In the genomic region with DNA sequence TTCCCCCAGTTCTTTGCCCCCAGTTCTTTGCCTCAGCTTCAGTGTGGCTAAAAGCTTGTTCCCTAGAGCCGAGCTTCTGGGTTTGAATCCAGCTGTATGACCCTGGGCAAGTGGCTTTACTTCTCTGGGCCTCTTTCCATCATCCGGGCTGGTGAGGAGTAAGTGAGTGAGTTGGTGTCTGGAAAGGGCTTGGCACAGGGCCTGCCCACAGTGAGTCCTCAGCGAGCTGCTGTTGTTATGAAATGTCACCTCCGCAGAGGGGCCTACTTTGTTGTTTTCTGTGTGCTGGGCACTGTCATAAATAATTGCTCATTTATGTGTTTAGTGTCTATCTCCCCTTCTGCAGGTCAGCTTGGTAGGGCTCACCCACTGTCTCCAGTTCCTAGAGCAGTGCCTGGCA, we compare ENCODE assay signal across 9 cellular contexts. TPM values are rescaled to one million over a fixed set of nuclear protein-coding genes. Genes with fewer than 3 reads are reported as not detected.
DNase-seq lines count a peak whose midpoint lies in the region; ATAC-seq and TF ChIP-seq lines count a peak whose summit lies in the region.
"Had no signal": no experiment of that assay in that cellular context is flagged by ENCODE, and none has a peak within 500 bp of the region (broad histone marks: within the 10 kb centered on the region; RNA-seq: fewer than 3 reads in every experiment).

No MANE protein-coding gene starts in this region.

- H3K4me3 Mint-ChIP-seq in activated naive CD4-positive, alpha-beta T cell treated with anti-CD3 and anti-CD28 coated beads for 36 hours: no peak overlapping the region

- H3K79me2 ChIP-seq in smooth muscle cell (ENCODE audit: low read depth): peaks cover 11% of the 10 kb centered on the region

- CTCF ChIA-PET in activated naive CD4-positive, alpha-beta T cell treated with anti-CD3 and anti-CD28 coated beads for 36 hours (lab: Charles Lee): interaction anchor here (5.3 kb wide), 1 partner anchor 31 kb away, joined by 34 read pairs; a partner anchor contains a TSS

- H3K27ac ChIP-seq in thoracic aorta (peak overlapping the region; percentile 8 to 35), smooth muscle cell (ENCODE audit: low read depth) (no peak overlapping the region)
- H3K27ac ChIP-seq: cardiac muscle cell had no signal

- H3K36me3 ChIP-seq in thoracic aorta (no peaks in the 10 kb centered on the region), smooth muscle cell (ENCODE audit: low read depth) (no peaks in the 10 kb centered on the region)
- H3K36me3 ChIP-seq: cardiac muscle cell had no signal

- H3K4me3 ChIP-seq in thoracic aorta (no peak overlapping the region), smooth muscle cell (no peak overlapping the region)
- H3K4me3 ChIP-seq: cardiac muscle cell had no signal

- no peaks in the 10 kb centered on the region for H3K9me3 Mint-ChIP-seq in activated naive CD4-positive, alpha-beta T cell treated with anti-CD3 and anti-CD28 coated beads for 36 hours

- peaks cover 3% of the 10 kb centered on the region for H3F3A ChIP-seq in smooth muscle cell (ENCODE audit: low read depth)

- no peak overlapping the region for H3K4me2 ChIP-seq in smooth muscle cell

- H3K9me3 ChIP-seq in thoracic aorta (no peaks in the 10 kb centered on the region), smooth muscle cell (replicated peaks; ENCODE audit: low read depth) (no peaks in the 10 kb centered on the region)

- ATAC-seq in thoracic aorta (ENCODE audit: insufficient number of reproducible peaks, low FRiP score, low read depth) (no peak), GM21367 (IDR thresholded peaks at IDR 0.05; ENCODE audit: unreplicated experiment) (no peak), HG03439 (IDR thresholded peaks at IDR 0.05; ENCODE audit: unreplicated experiment) (no peak)

- no peak for TF ChIP-seq CTCF in thoracic aorta (IDR thresholded peaks at IDR 0.05)
- no peak for TF ChIP-seq CTCF in smooth muscle cell (IDR thresholded peaks at IDR 0.05; ENCODE audit: borderline replicate concordance, insufficient read depth, poor library complexity, severe bottlenecking)

- H2AFZ ChIP-seq in smooth muscle cell (ENCODE audit: low read depth): no peak overlapping the region

- H3K27me3 ChIP-seq in thoracic aorta (replicated peaks; ENCODE audit: insufficient read depth) (no peaks in the 10 kb centered on the region), smooth muscle cell (ENCODE audit: low read depth) (no peaks in the 10 kb centered on the region)
- H3K27me3 ChIP-seq: cardiac muscle cell had no signal

- peak overlapping the region; percentile 94 for H3K27ac Mint-ChIP-seq in activated naive CD4-positive, alpha-beta T cell treated with anti-CD3 and anti-CD28 coated beads for 36 hours

- no peak overlapping the region for H3K9ac ChIP-seq in smooth muscle cell (ENCODE audit: low read depth)

- WGBS in smooth muscle cell (ENCODE audit: low lambda C conversion rate): 69% methylated on average over 4 of the region's 4 CpGs

- peaks cover 40 to 66% of the 10 kb centered on the region in 2 donors for H3K4me1 ChIP-seq in thoracic aorta (ENCODE audit: control insufficient read depth in 1 of 2, low read depth in 2 of 2)
- H3K4me1 ChIP-seq in smooth muscle cell (ENCODE audit: low read depth): peaks cover 6% of the 10 kb centered on the region

- H4K20me1 ChIP-seq in smooth muscle cell (ENCODE audit: low read depth): peaks cover 6% of the 10 kb centered on the region

- peaks cover 4% of the 10 kb centered on the region for H3K36me3 Mint-ChIP-seq in activated naive CD4-positive, alpha-beta T cell treated with anti-CD3 and anti-CD28 coated beads for 36 hours (ENCODE audit: low read depth)

- intact Hi-C loops in activated naive CD4-positive, alpha-beta T cell treated with anti-CD3 and anti-CD28 coated beads for 36 hours (cut with micrococcal nuclease): loop anchor here (5.0 kb wide), 1 partner anchor 1422 kb away; no protein-coding TSS in a partner anchor

- DNase-seq in activated naive CD4-positive, alpha-beta T cell treated with anti-CD3 and anti-CD28 coated beads for 36 hours: no peak
- no peak for DNase-seq in activated naive CD4-positive, alpha-beta T cell (lab: John Stamatoyannopoulos, UW)
- peak; percentile 26 for DNase-seq in activated CD4-positive, alpha-beta T cell treated with anti-CD3 and anti-CD28 coated beads, Interleukin-2, amount 50 U/mL, for 1 hour
- peak; percentile 42 for DNase-seq in fibroblast of peridontal ligament (ENCODE audit: extremely low read depth)
- DNase-seq in thoracic aorta (ENCODE audit: low spot score): no peak
- DNase-seq in smooth muscle cell (lab: John Stamatoyannopoulos, UW; ENCODE audit: unreplicated experiment): no peak

- H3K4me1 Mint-ChIP-seq in activated naive CD4-positive, alpha-beta T cell treated with anti-CD3 and anti-CD28 coated beads for 36 hours (ENCODE audit: low read depth): peaks cover 59% of the 10 kb centered on the region

- H3K27me3 Mint-ChIP-seq in activated naive CD4-positive, alpha-beta T cell treated with anti-CD3 and anti-CD28 coated beads for 36 hours (ENCODE audit: low read depth): no peaks in the 10 kb centered on the region

RNA-seq across cellular contexts. Expression of a gene that starts 31.7 kb away (rescaled TPM):
- 10 to 100 TPM; 32.2 to 36.9 TPM for total RNA-seq in activated naive CD4-positive, alpha-beta T cell treated with anti-CD3 and anti-CD28 coated beads for 36 hours
- total RNA-seq in thoracic aorta: 10 to 100 TPM; 33.5 to 45.5 TPM
- 11.7 and 13.9 TPM in 2 replicates for total RNA-seq in smooth muscle cell
- polyA plus RNA-seq in smooth muscle cell: 8.5 and 9.4 TPM in 2 replicates

Comparison
In these comparisons a context has a peak if more than half of its experiments do, and no peak if none do; other contexts are left out.
1. DNase-seq: peak in activated CD4-positive, alpha-beta T cell treated with anti-CD3 and anti-CD28 coated beads, Interleukin-2, amount 50 U/mL, for 1 hour (single experiment) and fibroblast of peridontal ligament (single experiment); none in activated naive CD4-positive, alpha-beta T cell treated with anti-CD3 and anti-CD28 coated beads for 36 hours (single experiment), activated naive CD4-positive, alpha-beta T cell (0 of 4), thoracic aorta (single experiment) and smooth muscle cell (single experiment).